10 cellular contexts compared by ENCODE assay signal in the genomic region with DNA sequence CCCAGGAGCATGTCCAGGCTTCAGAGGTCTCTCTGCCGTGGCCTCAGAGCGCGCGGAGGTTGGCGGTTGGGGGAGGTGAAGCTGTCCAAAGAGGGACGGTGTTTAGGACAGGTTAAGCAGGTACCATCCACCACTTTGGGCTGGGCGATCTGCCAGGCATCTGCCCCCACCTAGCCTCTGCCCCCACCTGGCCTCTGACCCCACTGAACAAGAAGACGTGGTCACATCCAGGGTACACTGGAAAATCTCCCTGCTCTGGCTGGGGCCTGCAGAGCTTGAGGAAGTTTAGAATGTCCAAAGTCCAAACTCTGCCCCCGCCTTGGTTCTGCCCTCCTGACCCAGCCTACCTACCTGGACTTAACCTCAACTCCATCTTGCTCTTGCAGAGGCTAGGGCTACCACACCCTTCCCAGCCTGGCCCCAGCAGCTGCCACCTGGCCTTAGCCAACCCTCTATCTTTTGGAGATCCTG. TPM values are rescaled to one million over a fixed set of nuclear protein-coding genes. Genes with fewer than 3 reads are reported as not detected.
DNase-seq lines count a peak whose midpoint lies in the region; ATAC-seq and TF ChIP-seq lines count a peak whose summit lies in the region.
"Had no signal": no experiment of that assay in that cellular context is flagged by ENCODE, and none has a peak within 500 bp of the region (broad histone marks: within the 10 kb centered on the region; RNA-seq: fewer than 3 reads in every experiment).

No MANE protein-coding gene starts in this region.

- H3K9me3 ChIP-seq in CD8-positive, alpha-beta memory T cell (ENCODE audit: low read length): no peaks in the 10 kb centered on the region
- H3K9me3 ChIP-seq in RWPE2 (ENCODE audit: severe bottlenecking): no peaks in the 10 kb centered on the region
- no peaks in the 10 kb centered on the region for H3K9me3 ChIP-seq in prostate gland
- H3K9me3 ChIP-seq: neutrophil had no signal

- H3K4me3 Mint-ChIP-seq in CD8-positive, alpha-beta memory T cell: peak overlapping the region; percentile 73 to 96 (median 88)

- H3K9me3 Mint-ChIP-seq in CD8-positive, alpha-beta memory T cell: no peaks in the 10 kb centered on the region

- CTCF ChIA-PET in CD8-positive, alpha-beta memory T cell (lab: Charles Lee): interaction anchor here (1.8 to 6.0 kb wide), 4 partner anchors 10 to 36 kb away, joined by 7 to 27 read pairs (median 13); no protein-coding TSS in a partner anchor

- H3K27ac ChIP-seq in CD8-positive, alpha-beta memory T cell (ENCODE audit: low read depth, low read length): no peak overlapping the region
- peak overlapping the region; percentile 100 for H3K27ac ChIP-seq in RWPE2 (ENCODE audit: poor library complexity, severe bottlenecking)
- H3K27ac ChIP-seq in prostate gland: peak overlapping the region; percentile 89 to 93
- H3K27ac ChIP-seq: neutrophil had no signal

- TF ChIP-seq CTCF in RWPE2 (IDR thresholded peaks at IDR 0.05; ENCODE audit: poor library complexity, severe bottlenecking) (no peak), fibroblast of pulmonary artery (IDR thresholded peaks at IDR 0.05; ENCODE audit: low read length, missing control alignments) (no peak), prostate gland (IDR thresholded peaks at IDR 0.05) (no peak)

- WGBS in prostate gland: 57% methylated on average over 9 of the region's 9 CpGs

- TF ChIP-seq POLR2A in prostate gland (IDR thresholded peaks at IDR 0.05): no peak

- intact Hi-C loops in prostate gland (cut with DNase I): no loop called here

- H3K27ac Mint-ChIP-seq in CD8-positive, alpha-beta memory T cell: peak overlapping the region in 2 of 8 donors; percentile 2 to 25

- H3K4me1 Mint-ChIP-seq in CD8-positive, alpha-beta memory T cell: peaks cover 18 to 29% (median 25%) of the 10 kb centered on the region in 3 donors

- H3K4me3 ChIP-seq in CD8-positive, alpha-beta memory T cell (ENCODE audit: low read length): no peak overlapping the region
- peak overlapping the region; percentile 80 for H3K4me3 ChIP-seq in RWPE2 (ENCODE audit: severe bottlenecking)
- H3K4me3 ChIP-seq in fibroblast of pulmonary artery (replicated peaks; ENCODE audit: low read depth, low read length): peak overlapping the region; percentile 62
- H3K4me3 ChIP-seq in prostate gland: peak overlapping the region in 1 of 2 donors; percentile 70

- peaks cover 0 to 11% (median 2%) of the 10 kb centered on the region in 3 donors for H3K36me3 Mint-ChIP-seq in CD8-positive, alpha-beta memory T cell

- DNase-seq in CD8-positive, alpha-beta memory T cell: no peak
- DNase-seq in RWPE2 (ENCODE audit: low spot score): no peak
- DNase-seq in fibroblast of pulmonary artery (ENCODE audit: low read depth): no peak
- no peak for DNase-seq in prostate gland (ENCODE audit: low spot score)
- no peak for DNase-seq in stimulated activated CD4-positive, alpha-beta T cell treated with anti-CD3 and anti-CD28 coated beads, Interleukin-1b, Interleukin-23, amount 100 ng/mL, for 48 hours
- DNase-seq in NAMALWA (ENCODE audit: low spot score): no peak
- DNase-seq: NCI-H524 treated with DMSO at 0.1 percent for 48 hours had no signal

- H3K36me3 ChIP-seq in CD8-positive, alpha-beta memory T cell (ENCODE audit: insufficient read depth, low read length): no peaks in the 10 kb centered on the region
- H3K36me3 ChIP-seq in RWPE2 (ENCODE audit: low read depth) (peaks cover 55% of the 10 kb centered on the region), prostate gland (no peaks in the 10 kb centered on the region)
- H3K36me3 ChIP-seq: neutrophil had no signal

- no peaks in the 10 kb centered on the region for H3K27me3 ChIP-seq in CD8-positive, alpha-beta memory T cell (ENCODE audit: insufficient read depth, low read length, poor library complexity, severe bottlenecking)
- H3K27me3 ChIP-seq in RWPE2 (ENCODE audit: insufficient read depth, poor library complexity, severe bottlenecking) (no peaks in the 10 kb centered on the region), prostate gland (replicated peaks; ENCODE audit: insufficient read depth) (no peaks in the 10 kb centered on the region)

- peaks cover 10% of the 10 kb centered on the region for H3K4me1 ChIP-seq in CD8-positive, alpha-beta memory T cell (ENCODE audit: insufficient read depth, low read length)
- peaks cover 50% of the 10 kb centered on the region for H3K4me1 ChIP-seq in RWPE2 (ENCODE audit: insufficient read depth, poor library complexity, severe bottlenecking)
- no peaks in the 10 kb centered on the region for H3K4me1 ChIP-seq in prostate gland (replicated peaks)

- POLR2A ChIA-PET in CD8-positive, alpha-beta memory T cell (lab: Charles Lee): no interaction called here

- ATAC-seq in RWPE2 (ENCODE audit: low read depth): no peak
- ATAC-seq in HG02759 (IDR thresholded peaks at IDR 0.05; ENCODE audit: unreplicated experiment): no peak
- no peak for ATAC-seq in HG03457 (IDR thresholded peaks at IDR 0.05; ENCODE audit: unreplicated experiment)

- H3K27me3 Mint-ChIP-seq in CD8-positive, alpha-beta memory T cell: no peaks in the 10 kb centered on the region

RNA-seq across cellular contexts. Expression of a gene that starts 1.6 kb away (rescaled TPM):
- 10 to 100 TPM; 11.8 to 12.5 TPM for total RNA-seq in CD8-positive, alpha-beta memory T cell
- 2.7 TPM for polyA plus RNA-seq in CD8-positive, alpha-beta memory T cell
- 10 to 100 TPM; 67.0 to 71.3 TPM for total RNA-seq in prostate gland

RNA-seq across cellular contexts. Expression of a gene that starts 37.6 kb away (rescaled TPM):
- 10 to 100 TPM; 19.5 to 22.4 TPM for total RNA-seq in CD8-positive, alpha-beta memory T cell
- 41.2 TPM for polyA plus RNA-seq in CD8-positive, alpha-beta memory T cell
- total RNA-seq in prostate gland: 10 to 100 TPM; 47.1 to 79.5 TPM

Comparison
In these comparisons a context has a peak if more than half of its experiments do, and no peak if none do; other contexts are left out.
1. RNA of a gene that starts 1.6 kb away (total RNA-seq): 67.0 to 71.3 TPM in prostate gland; 11.8 to 12.5 TPM in CD8-positive, alpha-beta memory T cell; every median in the first group is over 4 times any median in the second.